25 cellular contexts compared by ENCODE assay signal in the genomic region with DNA sequence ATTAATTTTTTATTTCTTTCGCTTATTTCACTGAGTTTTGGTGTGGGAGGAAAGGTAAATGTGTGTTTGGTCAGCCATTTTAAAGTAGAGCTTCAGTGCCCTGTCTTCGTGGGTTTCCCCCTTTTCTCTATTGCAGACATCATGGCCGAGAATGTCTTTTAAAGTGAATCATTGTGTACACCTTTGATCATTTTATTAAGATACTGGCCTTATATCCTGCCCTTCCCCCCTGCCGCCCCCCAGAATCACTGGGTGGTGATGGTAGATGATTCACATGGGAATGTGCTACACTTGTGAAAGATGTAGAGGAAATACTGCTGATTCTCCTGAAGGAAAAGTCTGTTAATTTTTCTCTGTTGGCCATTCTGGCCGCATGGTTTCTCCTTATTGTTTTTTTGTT. TPM values are rescaled to one million over a fixed set of nuclear protein-coding genes. Genes with fewer than 3 reads are reported as not detected.
A peak's percentile ranks its signal among the peaks of the same experiment; 100 is the strongest.
DNase-seq lines count a peak whose midpoint lies in the region; ATAC-seq, FAIRE-seq and TF ChIP-seq lines count a peak whose summit lies in the region.
"Had no signal": no experiment of that assay in that cellular context is flagged by ENCODE, and none has a peak within 500 bp of the region (broad histone marks: within the 10 kb centered on the region; RNA-seq: fewer than 3 reads in every experiment).

No MANE protein-coding gene starts in this region.

- no peak overlapping the region for H3K9ac ChIP-seq in PC-3 (ENCODE audit: low read length)

- CTCF ChIA-PET in A549 (lab: Yijun Ruan, JAX), result no interaction called here
- CTCF ChIA-PET in PC-3 (lab: Charles Lee), result no interaction called here

- peak; percentile 35 to 61 for DNase-seq in A549 (ENCODE audit: low read depth in 1 of 2, low spot score in 1 of 2)
- DNase-seq in PC-3, result peak; percentile 3
- peak; percentile 60 for DNase-seq in glomerular visceral epithelial cell (ENCODE audit: extremely low spot score)
- DNase-seq in SIG-M5 treated with dmso at 0.1 percent for 504 hours (lab: John Stamatoyannopoulos, UW; ENCODE audit: unreplicated experiment), result no peak
- DNase-seq in NCI-H1417 (lab: John Stamatoyannopoulos, UW), result no peak
- no peak for DNase-seq in activated CD4-positive, alpha-beta T cell treated with anti-CD3 and anti-CD28 coated beads, Interleukin-2, amount 50 U/mL, for 1 hour
- DNase-seq in left colon, result no peak
- DNase-seq: KBM-7, MV-4-11, NCI-H1105, NCI-H146, NCI-H1930, NCI-H2107, NCI-H524 treated with DMSO at 0.1 percent for 48 hours, NCI-H774, PC-9, Right ventricle myocardium superior, RPMI8226 had no signal

- no peak overlapping the region for H3K4me3 Mint-ChIP-seq in nephron

- 0 out of 5 replicates have a peak, but pooled peaks of 1 of the 2 experiments have one; percentile 16 for TF ChIP-seq EP300 in A549 (IDR thresholded peaks at IDR 0.05)

- BruUV-seq in PC-3 (replicated peaks; lab: Mats Ljungman, UMichigan), result no TSS peak

- H3K4me3 ChIP-seq in A549 (no peak overlapping the region), PC-3 (ENCODE audit: low read length) (no peak overlapping the region)
- H3K4me3 ChIP-seq: PC-9 had no signal

- H3K36me3 Mint-ChIP-seq in nephron (ENCODE audit: low read depth), result no peaks in the 10 kb centered on the region

- no peaks in the 10 kb centered on the region for H3K27me3 Mint-ChIP-seq in nephron (ENCODE audit: low read depth)

- TF ChIP-seq CTCF in A549 (IDR thresholded peaks at IDR 0.05) (no peak), PC-3 (conservative IDR thresholded peaks at IDR 0.05; ENCODE audit: low read depth, low read length) (no peak), nephron (IDR thresholded peaks at IDR 0.05; ENCODE audit: unreplicated experiment in 3 of 3) (no peak)

- H3K4me2 ChIP-seq in A549 (peak overlapping the region; percentile 64), PC-3 (ENCODE audit: low read length) (no peak overlapping the region)
- H3K4me2 ChIP-seq: PC-9 had no signal

- no peaks in the 10 kb centered on the region for H3K27me3 ChIP-seq in PC-3 (ENCODE audit: low read length)

- H4K20me1 ChIP-seq in PC-3 (ENCODE audit: low read length), result no peaks in the 10 kb centered on the region

- H3K36me3 ChIP-seq in PC-3 (ENCODE audit: low read depth, low read length), result no peaks in the 10 kb centered on the region

- TF ChIP-seq POLR2A in A549 (IDR thresholded peaks at IDR 0.05; ENCODE audit: low read length), result no peak

- H3K27ac Mint-ChIP-seq in nephron, result peak overlapping the region; percentile 47 to 71 (median 51)

- ATAC-seq in A549 (peak; percentile 74 to 78; a peak in 5 of 6 replicates), PC-3 (no peak), left colon (no peak)

- peak overlapping the region; percentile 49 to 82 for H3K27ac ChIP-seq in A549
- 0 out of 2 replicates have a peak overlapping the region, but pooled peaks have one; percentile 13 for H3K27ac ChIP-seq in PC-3 (ENCODE audit: low read length)
- H3K27ac ChIP-seq: 22Rv1, PC-9 had no signal

- no peaks in the 10 kb centered on the region for H3K4me1 Mint-ChIP-seq in nephron

- H3K9me3 ChIP-seq in A549, result no peaks in the 10 kb centered on the region
- no peaks in the 10 kb centered on the region for H3K9me3 ChIP-seq in PC-3 (ENCODE audit: low read length)

- FAIRE-seq in A549 (lab: Jason Lieb, UNC), result no peak
- FAIRE-seq: D721Med, GM18507, H54, HTR-8/SVneo had no signal

- no peaks in the 10 kb centered on the region for H3K79me2 ChIP-seq in PC-3 (ENCODE audit: low read length)

- no peaks in the 10 kb centered on the region for H3F3A ChIP-seq in PC-3 (ENCODE audit: low read length, unreplicated experiment)

- POLR2A ChIA-PET in A549 (lab: Yijun Ruan, JAX), result no interaction called here
- POLR2A ChIA-PET in PC-3 (lab: Charles Lee; ENCODE audit: unreplicated experiment), result no interaction called here

- H2AFZ ChIP-seq in PC-3 (ENCODE audit: low read length), result no peak overlapping the region
- H2AFZ ChIP-seq: PC-9 had no signal

- TF ChIP-seq RAD21 in A549 (conservative IDR thresholded peaks at IDR 0.05 in 1 of 2, IDR thresholded peaks at IDR 0.05 in 1 of 2), result no peak

- 26% methylated on average over 5 of the region's 5 CpGs for WGBS in A549 (ENCODE audit: missing lambda C conversion rate)

- H3K9me2 ChIP-seq in PC-3 (replicated peaks; ENCODE audit: low read length), result no peaks in the 10 kb centered on the region

- H3K4me1 ChIP-seq in A549 (peaks cover 20% of the 10 kb centered on the region; the same call in 2 of the 3 replicates), PC-3 (ENCODE audit: insufficient read depth, low read length) (no peaks in the 10 kb centered on the region)

- H3K9me3 Mint-ChIP-seq in nephron, result no peaks in the 10 kb centered on the region

- intact Hi-C loops in PC-3 (cut with micrococcal nuclease) (no loop called here), left colon (cut with DNase I, micrococcal nuclease) (no loop called here)

TF ChIP-seq in A549, 52 proteins besides CTCF, POLR2A, EP300 and RAD21:
- TF ChIP-seq FOSB (CRISPR knock-in tag; IDR thresholded peaks at IDR 0.05) (no peak), FOSL2 (IDR thresholded peaks at IDR 0.05) (0 out of 2 replicates have a peak, but pooled peaks have one; percentile 20), FOSL2 (CRISPR knock-in tag; IDR thresholded peaks at IDR 0.05) (peak; percentile 60), CHD2 (IDR thresholded peaks at IDR 0.05; ENCODE audit: low read length, partially characterized antibody) (no peak)
- TF ChIP-seq, protein P1, sequence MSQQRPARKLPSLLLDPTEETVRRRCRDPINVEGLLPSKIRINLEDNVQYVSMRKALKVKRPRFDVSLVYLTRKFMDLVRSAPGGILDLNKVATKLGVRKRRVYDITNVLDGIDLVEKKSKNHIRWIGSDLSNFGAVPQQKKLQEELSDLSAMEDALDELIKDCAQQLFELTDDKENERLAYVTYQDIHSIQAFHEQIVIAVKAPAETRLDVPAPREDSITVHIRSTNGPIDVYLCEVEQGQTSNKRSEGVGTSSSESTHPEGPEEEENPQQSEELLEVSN (IDR thresholded peaks at IDR 0.05; ENCODE audit: borderline replicate concordance, low read depth), result no peak

RNA-seq across cellular contexts. Expression of a gene that starts 23.9 kb away (rescaled TPM):
- polyA plus RNA-seq in A549 (2011; rRNA removed) (19.4 and 22.8 TPM in 2 replicates), A549 (2017; fragmentation: RNase III; extraction: RNeasy Plus Mini Kit Qiagen cat#74134 plus additional on column Dnase treatment) (4.9 to 5.4 TPM (median 5.3 TPM) in 3 replicates)
- 2.0 and 2.6 TPM in 2 replicates for polyA plus RNA-seq in A549 (2012; cell fraction: cytosol; rRNA removed)
- polyA plus RNA-seq in A549 (2012; cell fraction: nucleus; rRNA removed), result 2.0 and 2.9 TPM in 2 replicates
- 32.1 and 35.0 TPM in 2 replicates for polyA minus RNA-seq in A549 (2011; rRNA and poly(A)+ RNA removed)
- total RNA-seq in PC-3 (2014; rRNA removed) (2.4 and 2.9 TPM in 2 replicates), left colon (1 to 10 TPM; 4.2 to 5.0 TPM)
- total RNA-seq: G401 had no signal

Comparison
In these comparisons a context has a peak if more than half of its experiments do, and no peak if none do; other contexts are left out.
1. ATAC-seq: peak in A549 (2 of 2); none in PC-3 (single experiment) and left colon (single experiment).
2. DNase-seq: peak in A549 (2 of 2), PC-3 (single experiment) and glomerular visceral epithelial cell (single experiment); none in SIG-M5 treated with dmso at 0.1 percent for 504 hours (single experiment), NCI-H1417 (0 of 3), activated CD4-positive, alpha-beta T cell treated with anti-CD3 and anti-CD28 coated beads, Interleukin-2, amount 50 U/mL, for 1 hour (single experiment) and left colon (0 of 2).